ENCODE assay signal across 7 cellular contexts in the genomic region with DNA sequence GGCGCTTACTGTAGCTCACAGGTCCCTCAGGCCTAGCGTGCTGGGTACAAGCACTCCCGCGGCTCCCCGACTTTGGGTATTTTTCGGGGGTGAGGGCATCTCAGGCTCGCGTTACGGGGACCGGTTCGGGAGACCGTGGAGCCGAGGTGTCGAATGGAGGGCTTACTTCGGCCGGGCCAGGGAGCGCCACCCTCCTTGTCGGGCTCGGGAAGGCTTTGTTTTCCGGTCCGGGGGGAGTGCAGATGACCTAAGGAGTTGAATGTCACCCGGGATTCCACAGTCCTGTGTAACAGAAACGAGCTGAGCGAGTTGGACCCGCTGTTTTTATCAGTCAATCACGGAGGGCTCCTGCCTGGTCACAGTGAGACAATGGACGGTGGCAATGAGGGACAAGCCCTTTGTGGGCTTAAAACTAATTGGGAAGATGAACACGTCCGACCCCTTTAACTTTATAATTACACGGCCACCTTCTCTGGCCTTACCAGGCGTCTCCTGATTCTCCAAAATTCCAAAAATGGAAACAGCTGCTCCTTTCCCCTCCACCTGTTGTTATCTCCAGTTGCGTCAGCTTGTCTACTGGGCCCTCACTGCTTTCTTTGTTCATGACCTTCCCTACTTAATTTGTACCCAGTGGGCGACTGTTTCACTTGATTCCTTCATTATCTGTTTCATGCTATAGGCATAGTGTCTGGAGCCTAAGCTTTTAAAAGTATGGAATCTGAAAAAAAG. TPM values are rescaled to one million over a fixed set of nuclear protein-coding genes. Genes with fewer than 3 reads are reported as not detected.
DNase-seq lines count a peak whose midpoint lies in the region; ATAC-seq lines count a peak whose summit lies in the region.

No MANE protein-coding gene starts in this region.

- peak overlapping the region; percentile 89 for H3K27ac ChIP-seq in HUES48 (ENCODE audit: low read depth, low read length)
- no peak overlapping the region for H3K27ac ChIP-seq in iPS-18a (ENCODE audit: low read length)

- peak overlapping the region; percentile 87 for H3K4me3 ChIP-seq in HUES48 (ENCODE audit: low read depth, low read length)
- H3K4me3 ChIP-seq in iPS-18a (ENCODE audit: low read length), result peak overlapping the region; percentile 67

- H3K27me3 Mint-ChIP-seq in activated naive CD8-positive, alpha-beta T cell, result peaks cover 7% of the 10 kb centered on the region
- peaks cover 8% of the 10 kb centered on the region in 2 donors for H3K27me3 Mint-ChIP-seq in stimulated activated naive B cell treated with anti-CD40 and anti-IgM and Interleukin-4, amounts not matched to agents 10 μg/mL and 1 μg/mL and 100 μg/mL, for 72 hours

- H3K27me3 ChIP-seq in HUES48 (ENCODE audit: control insufficient read depth, insufficient read depth, low read length) (no peaks in the 10 kb centered on the region), iPS-18a (ENCODE audit: control insufficient read depth, insufficient read depth, low read length) (no peaks in the 10 kb centered on the region)

- H3K9ac ChIP-seq in HUES48 (ENCODE audit: low read depth, low read length) (peak overlapping the region; percentile 88), iPS-18a (ENCODE audit: low read length) (peak overlapping the region; percentile 56)

- no peak overlapping the region for H3K27ac Mint-ChIP-seq in activated naive CD8-positive, alpha-beta T cell
- H3K27ac Mint-ChIP-seq in stimulated activated naive B cell treated with anti-CD40 and anti-IgM and Interleukin-4, amounts not matched to agents 10 μg/mL and 1 μg/mL and 100 μg/mL, for 72 hours, result no peak overlapping the region

- no peak for DNase-seq in stimulated activated naive B cell treated with anti-CD40 and anti-IgM and Interleukin-4, amounts not matched to agents 10 μg/mL and 1 μg/mL and 100 μg/mL, for 72 hours
- no peak for DNase-seq in cerebellum (ENCODE audit: low spot score)
- no peak for DNase-seq in NCI-H345 treated with DMSO at 0.1 percent for 48 hours (lab: John Stamatoyannopoulos, UW; ENCODE audit: unreplicated experiment)

- H3K4me1 ChIP-seq in HUES48 (ENCODE audit: control insufficient read depth, insufficient read depth, low read length) (peaks cover 19% of the 10 kb centered on the region), iPS-18a (ENCODE audit: control insufficient read depth, low read depth, low read length) (peaks cover 9% of the 10 kb centered on the region)

- H3K4me1 Mint-ChIP-seq in activated naive CD8-positive, alpha-beta T cell (ENCODE audit: low read depth), result peaks cover 9% of the 10 kb centered on the region
- H3K4me1 Mint-ChIP-seq in stimulated activated naive B cell treated with anti-CD40 and anti-IgM and Interleukin-4, amounts not matched to agents 10 μg/mL and 1 μg/mL and 100 μg/mL, for 72 hours, result peaks cover 5 to 6% of the 10 kb centered on the region in 2 donors

- H3K36me3 ChIP-seq in HUES48 (ENCODE audit: control insufficient read depth, insufficient read depth, low read length) (peaks cover 15% of the 10 kb centered on the region), iPS-18a (ENCODE audit: control insufficient read depth, low read depth, low read length) (peaks cover 5% of the 10 kb centered on the region)

- ATAC-seq in stimulated activated naive B cell treated with anti-CD40 and anti-IgM and Interleukin-4, amounts not matched to agents 10 μg/mL and 1 μg/mL and 100 μg/mL, for 72 hours (replicated peaks), result no peak
- no peak for ATAC-seq in GM18870 (IDR thresholded peaks at IDR 0.05; ENCODE audit: unreplicated experiment)

- H3K9me3 Mint-ChIP-seq in activated naive CD8-positive, alpha-beta T cell (ENCODE audit: low read depth), result no peaks in the 10 kb centered on the region
- H3K9me3 Mint-ChIP-seq in stimulated activated naive B cell treated with anti-CD40 and anti-IgM and Interleukin-4, amounts not matched to agents 10 μg/mL and 1 μg/mL and 100 μg/mL, for 72 hours, result no peaks in the 10 kb centered on the region

- H3K4me3 Mint-ChIP-seq in activated naive CD8-positive, alpha-beta T cell, result peak overlapping the region; percentile 84
- H3K4me3 Mint-ChIP-seq in stimulated activated naive B cell treated with anti-CD40 and anti-IgM and Interleukin-4, amounts not matched to agents 10 μg/mL and 1 μg/mL and 100 μg/mL, for 72 hours, result peak overlapping the region; percentile 89 to 91

- no peaks in the 10 kb centered on the region for H3K9me3 ChIP-seq in HUES48 (ENCODE audit: control insufficient read depth, insufficient read depth, low read length)
- no peaks in the 10 kb centered on the region for H3K9me3 ChIP-seq in iPS-18a (ENCODE audit: control insufficient read depth, low read depth, low read length)

- H3K36me3 Mint-ChIP-seq in activated naive CD8-positive, alpha-beta T cell, result no peaks in the 10 kb centered on the region
- peaks cover 0 to 3% of the 10 kb centered on the region in 2 donors for H3K36me3 Mint-ChIP-seq in stimulated activated naive B cell treated with anti-CD40 and anti-IgM and Interleukin-4, amounts not matched to agents 10 μg/mL and 1 μg/mL and 100 μg/mL, for 72 hours

RNA-seq across cellular contexts. Expression of a gene that starts 0.9 kb away (rescaled TPM):
- total RNA-seq in cerebellum, result 7.6 TPM
